ENCODE assay signal across 8 cellular contexts in the genomic region with DNA sequence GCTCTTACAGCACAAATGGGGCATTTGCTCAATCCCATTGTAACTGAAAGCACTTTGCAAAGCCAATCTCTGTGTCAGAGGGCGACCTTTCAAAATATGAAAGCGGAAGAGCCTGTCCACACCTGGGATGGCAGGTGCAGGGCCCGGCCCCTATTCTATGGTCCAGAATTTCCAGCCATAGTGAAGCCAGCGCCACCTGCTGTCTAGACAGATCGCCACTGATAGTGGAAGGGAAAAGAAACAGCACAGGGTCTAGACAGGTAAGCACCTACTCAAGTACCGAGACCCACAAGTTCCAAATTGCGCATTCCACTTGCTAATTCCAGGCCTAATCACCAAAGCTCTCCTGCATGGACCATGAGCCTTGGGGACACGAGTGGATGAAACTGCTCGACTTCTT.
DNase-seq lines count a peak whose midpoint lies in the region; ATAC-seq and TF ChIP-seq lines count a peak whose summit lies in the region.

No MANE protein-coding gene starts in this region.

- DNase-seq in EH (ENCODE audit: low read depth) (peak; percentile 11), kidney epithelial cell (ENCODE audit: low read depth) (no peak), NCI-H1694 (lab: John Stamatoyannopoulos, UW) (no peak), SK-N-DZ (ENCODE audit: low spot score) (no peak)
- DNase-seq in activated CD8-positive, alpha-beta memory T cell treated with anti-CD3 and anti-CD28 coated beads, Interleukin-2, amount 50 U/mL, for 4 hours = no peak

- TF ChIP-seq CTCF in SU-DHL-6 (IDR thresholded peaks at IDR 0.05; ENCODE audit: insufficient read depth, low read length, poor library complexity, severe bottlenecking) (peak; percentile 17), kidney epithelial cell (IDR thresholded peaks at IDR 0.05; ENCODE audit: insufficient read depth, low read length, poor library complexity, severe bottlenecking) (peak; percentile 67)

- no peaks in the 10 kb centered on the region for H3K79me2 ChIP-seq in SU-DHL-6 (ENCODE audit: insufficient read depth, low read length)

- H3K9ac ChIP-seq in SU-DHL-6 (ENCODE audit: low read length) = no peak overlapping the region

- H2AFZ ChIP-seq in SU-DHL-6 (ENCODE audit: low read depth, low read length, severe bottlenecking) = no peak overlapping the region

- no peak overlapping the region for H3K4me3 ChIP-seq in SU-DHL-6 (ENCODE audit: insufficient read depth, low read length, poor library complexity, severe bottlenecking)
- H3K4me3 ChIP-seq in kidney epithelial cell (ENCODE audit: low read depth, low read length) = no peak overlapping the region

- no peak overlapping the region for H3K4me2 ChIP-seq in SU-DHL-6 (ENCODE audit: low read depth, low read length, poor library complexity, severe bottlenecking)

- no peaks in the 10 kb centered on the region for H3K27me3 ChIP-seq in SU-DHL-6 (ENCODE audit: low read length)
- H3K27me3 ChIP-seq in kidney epithelial cell (ENCODE audit: control insufficient read depth, insufficient read depth, low read length) = no peaks in the 10 kb centered on the region

- H3K36me3 ChIP-seq in SU-DHL-6 (ENCODE audit: low read length) (no peaks in the 10 kb centered on the region), kidney epithelial cell (ENCODE audit: control insufficient read depth, insufficient read depth, low read length) (no peaks in the 10 kb centered on the region)

- H3K9me2 ChIP-seq in SU-DHL-6 (replicated peaks; ENCODE audit: insufficient read depth, low read length) = no peaks in the 10 kb centered on the region

- H3K27ac ChIP-seq in SU-DHL-6 (ENCODE audit: low read depth, low read length) = no peak overlapping the region

- no peaks in the 10 kb centered on the region for H3K9me3 ChIP-seq in SU-DHL-6 (ENCODE audit: insufficient read depth, low read length)

- no peaks in the 10 kb centered on the region for H3F3A ChIP-seq in SU-DHL-6 (ENCODE audit: insufficient read depth)

- H4K20me1 ChIP-seq in SU-DHL-6 (ENCODE audit: low read depth, low read length) = no peaks in the 10 kb centered on the region

- ATAC-seq in GM21576 (IDR thresholded peaks at IDR 0.05; ENCODE audit: unreplicated experiment) (peak; percentile 55), HG03135 (IDR thresholded peaks at IDR 0.05; ENCODE audit: unreplicated experiment) (no peak)
